ENCODE assay signal across 10 cellular contexts in the genomic region with DNA sequence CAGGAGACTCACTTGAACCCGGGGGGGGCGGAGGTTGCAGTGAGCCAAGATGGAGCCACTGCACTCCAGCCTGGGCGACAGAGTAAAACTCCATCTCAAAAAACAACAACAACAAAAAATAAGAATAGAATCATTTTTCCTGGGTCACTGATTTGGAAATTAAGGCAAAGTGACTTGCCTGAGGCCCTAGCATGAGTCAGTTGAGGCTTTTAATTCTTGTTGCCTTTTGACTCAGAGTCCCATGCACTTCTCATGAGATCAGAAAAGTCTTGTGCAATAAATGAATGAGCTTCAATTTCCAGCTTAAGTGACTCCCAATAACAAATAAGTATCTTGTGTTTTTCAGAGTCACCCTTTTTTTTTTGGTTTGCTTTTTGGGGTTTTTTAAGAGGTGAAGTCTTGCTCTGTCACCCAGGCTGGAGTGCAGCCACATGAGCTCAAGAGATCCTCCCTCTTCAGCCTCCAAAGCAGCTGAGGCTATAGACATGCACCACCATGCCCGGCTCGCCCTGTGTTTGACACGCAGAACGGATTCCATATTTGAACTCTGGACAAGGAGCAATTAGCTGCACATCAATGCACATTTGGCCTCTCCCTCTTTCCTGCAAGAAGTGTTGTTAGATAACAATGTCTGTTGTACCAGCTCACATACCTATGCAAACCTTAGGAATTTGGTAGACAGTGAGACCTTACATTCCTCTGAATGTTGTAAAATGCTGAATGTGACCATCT. TPM values are rescaled to one million over a fixed set of nuclear protein-coding genes. Genes with fewer than 3 reads are reported as not detected.
DNase-seq lines count a peak whose midpoint lies in the region; ATAC-seq and TF ChIP-seq lines count a peak whose summit lies in the region.
"Had no signal": no experiment of that assay in that cellular context is flagged by ENCODE, and none has a peak within 500 bp of the region (broad histone marks: within the 10 kb centered on the region; RNA-seq: fewer than 3 reads in every experiment).

No MANE protein-coding gene starts in this region.

- H3K27me3 Mint-ChIP-seq in Caco-2 (ENCODE audit: insufficient read depth, unreplicated experiment) = no peaks in the 10 kb centered on the region
- H3K27me3 Mint-ChIP-seq in dendritic cell treated with granulocyte-macrophage colony-stimulating factor and Interleukin-4, amounts not matched to agents 40 ng/mL and 50 ng/mL, for 4 days = no peaks in the 10 kb centered on the region

- CTCF ChIA-PET in Caco-2 (lab: Charles Lee) = interaction anchor here (0.6 kb wide), 1 partner anchor 472 kb away, joined by 3 read pairs; no protein-coding TSS in a partner anchor

- intact Hi-C loops in Caco-2 (cut with micrococcal nuclease; ENCODE audit: unreplicated experiment) = loop anchor here (10.0 kb wide), 1 partner anchor 64 kb away; a partner anchor contains a TSS
- intact Hi-C loops in dendritic cell treated with granulocyte-macrophage colony-stimulating factor and Interleukin-4, amounts not matched to agents 40 ng/mL and 50 ng/mL, for 4 days (cut with micrococcal nuclease) = loop anchor here (2.0 to 10.0 kb wide), 3 partner anchors 16 to 156 kb away; a partner anchor contains a TSS

- no peaks in the 10 kb centered on the region for H3K9me2 ChIP-seq in Karpas-422 (replicated peaks; ENCODE audit: insufficient read depth, low read length)

- no peak overlapping the region for H2BK5ac ChIP-seq in trophoblast cell (ENCODE audit: low read depth, low read length, poor library complexity)

- H4K12ac ChIP-seq in trophoblast cell (ENCODE audit: low read depth, low read length) = no peak overlapping the region

- no peaks in the 10 kb centered on the region for H3K36me3 ChIP-seq in Caco-2 (ENCODE audit: control insufficient read depth, insufficient read depth, low read length)
- H3K36me3 ChIP-seq in MG63 = no peaks in the 10 kb centered on the region
- no peaks in the 10 kb centered on the region for H3K36me3 ChIP-seq in trophoblast cell (ENCODE audit: control insufficient read depth in 1 of 2, insufficient read depth in 2 of 2, low read length in 2 of 2)
- H3K36me3 ChIP-seq in Karpas-422 (ENCODE audit: insufficient read depth, low read length) = no peaks in the 10 kb centered on the region; the same call in 1 of the 2 replicates

- POLR2A ChIA-PET in Caco-2 (lab: Charles Lee) = no interaction called here

- no peak overlapping the region for H3K4me3 ChIP-seq in Caco-2 (ENCODE audit: low read depth, low read length)
- H3K4me3 ChIP-seq in MG63 = no peak overlapping the region
- H3K4me3 ChIP-seq in trophoblast cell (ENCODE audit: low read depth, low read length) = no peak overlapping the region
- no peak overlapping the region for H3K4me3 ChIP-seq in Karpas-422 (ENCODE audit: low read length)

- H3K79me1 ChIP-seq in trophoblast cell (ENCODE audit: low read length) = peaks cover 17% of the 10 kb centered on the region

- H2BK120ac ChIP-seq in trophoblast cell (ENCODE audit: insufficient read depth, low read length, poor library complexity) = no peak overlapping the region

- 0 out of 2 replicates have a peak, but pooled peaks cover 5% of the 10 kb centered on the region for H3K9me3 ChIP-seq in Caco-2
- peaks cover 5% of the 10 kb centered on the region; the same call in 1 of the 2 replicates for H3K9me3 ChIP-seq in MG63
- H3K9me3 ChIP-seq in trophoblast cell (ENCODE audit: insufficient read depth, low read depth, low read length) = peaks cover under 1% of the 10 kb centered on the region
- no peaks in the 10 kb centered on the region for H3K9me3 ChIP-seq in Karpas-422 (ENCODE audit: low read length)

- no CpG with 5 or more reads among the region's 7 CpGs for WGBS in trophoblast cell (ENCODE audit: extremely low coverage, insufficient coverage, insufficient read length)

- no peak overlapping the region for H4K91ac ChIP-seq in trophoblast cell (ENCODE audit: low read depth, low read length)

- H3K4me1 ChIP-seq in Caco-2 (peaks cover 32% of the 10 kb centered on the region), trophoblast cell (ENCODE audit: control insufficient read depth in 1 of 2, insufficient read depth in 2 of 2, low read length in 2 of 2) (peaks cover 16 to 25% of the 10 kb centered on the region in 2 experiments), Karpas-422 (ENCODE audit: low read length) (peaks cover 37% of the 10 kb centered on the region)

- BruUV-seq in Caco-2 (replicated peaks; lab: Mats Ljungman, UMichigan) = no TSS peak

- no peak overlapping the region for H2AK5ac ChIP-seq in trophoblast cell (ENCODE audit: low read length)

- no peak overlapping the region for H3K14ac ChIP-seq in trophoblast cell (ENCODE audit: low read length)

- peak overlapping the region; percentile 56 for H3K27ac Mint-ChIP-seq in Caco-2 (ENCODE audit: unreplicated experiment)
- H3K27ac Mint-ChIP-seq in dendritic cell treated with granulocyte-macrophage colony-stimulating factor and Interleukin-4, amounts not matched to agents 40 ng/mL and 50 ng/mL, for 4 days = peak overlapping the region; percentile 92

- H2AFZ ChIP-seq in trophoblast cell (ENCODE audit: insufficient read depth, low read length, poor library complexity) = no peak overlapping the region
- no peak overlapping the region for H2AFZ ChIP-seq in Karpas-422 (ENCODE audit: low read length)

- H3K23ac ChIP-seq in trophoblast cell (ENCODE audit: low read length) = no peak overlapping the region

- H3K4ac ChIP-seq in trophoblast cell (ENCODE audit: low read depth, low read length) = no peak overlapping the region

- no peaks in the 10 kb centered on the region; the same call in 1 of the 2 replicates for H4K20me1 ChIP-seq in Karpas-422 (ENCODE audit: insufficient read depth, low read depth, low read length)

- no peak overlapping the region for H3K4me3 Mint-ChIP-seq in Caco-2 (ENCODE audit: unreplicated experiment)
- no peak overlapping the region for H3K4me3 Mint-ChIP-seq in dendritic cell treated with granulocyte-macrophage colony-stimulating factor and Interleukin-4, amounts not matched to agents 40 ng/mL and 50 ng/mL, for 4 days

- H3K18ac ChIP-seq in trophoblast cell (ENCODE audit: low read length) = no peak overlapping the region

- H3K27ac ChIP-seq in trophoblast cell (ENCODE audit: low read depth, low read length) (peak overlapping the region; percentile 70), Karpas-422 (ENCODE audit: low read length) (no peak overlapping the region)

- ATAC-seq in HG03378 (IDR thresholded peaks at IDR 0.05; ENCODE audit: unreplicated experiment) = no peak
- no peak for ATAC-seq in GM19023 (IDR thresholded peaks at IDR 0.05; ENCODE audit: unreplicated experiment)

- peaks cover 10% of the 10 kb centered on the region for H3K79me2 ChIP-seq in trophoblast cell (ENCODE audit: control insufficient read depth, insufficient read depth, low read length, poor library complexity)
- H3K79me2 ChIP-seq in Karpas-422 (ENCODE audit: low read length) = peaks cover 19% of the 10 kb centered on the region

- H2BK12ac ChIP-seq in trophoblast cell (ENCODE audit: low read length) = no peak overlapping the region

- H3K4me2 ChIP-seq in trophoblast cell (ENCODE audit: low read length) (no peak overlapping the region), Karpas-422 (ENCODE audit: low read depth, low read length, poor library complexity, severe bottlenecking) (no peak overlapping the region)

- no peak overlapping the region for H3K9ac ChIP-seq in trophoblast cell (ENCODE audit: low read length)
- no peak overlapping the region for H3K9ac ChIP-seq in Karpas-422 (ENCODE audit: low read length)

- no peak for TF ChIP-seq CTCF in Caco-2 (IDR thresholded peaks at IDR 0.05; ENCODE audit: insufficient read depth in 1 of 2, low read depth in 1 of 2, low read length in 1 of 2, severe bottlenecking in 1 of 2, unreplicated experiment in 1 of 2)

- no peaks in the 10 kb centered on the region for H3K9me3 Mint-ChIP-seq in Caco-2 (ENCODE audit: unreplicated experiment)
- no peaks in the 10 kb centered on the region for H3K9me3 Mint-ChIP-seq in dendritic cell treated with granulocyte-macrophage colony-stimulating factor and Interleukin-4, amounts not matched to agents 40 ng/mL and 50 ng/mL, for 4 days

- no peaks in the 10 kb centered on the region for H3K27me3 ChIP-seq in Caco-2 (replicated peaks; ENCODE audit: control insufficient read depth, insufficient read depth, low read length)
- no peaks in the 10 kb centered on the region for H3K27me3 ChIP-seq in MG63
- H3K27me3 ChIP-seq in trophoblast cell (ENCODE audit: insufficient read depth, low read length) = no peaks in the 10 kb centered on the region
- no peaks in the 10 kb centered on the region for H3K27me3 ChIP-seq in Karpas-422 (ENCODE audit: low read length)

- H3K4me1 Mint-ChIP-seq in Caco-2 (ENCODE audit: low read depth, unreplicated experiment) = peaks cover 38% of the 10 kb centered on the region
- H3K4me1 Mint-ChIP-seq in dendritic cell treated with granulocyte-macrophage colony-stimulating factor and Interleukin-4, amounts not matched to agents 40 ng/mL and 50 ng/mL, for 4 days (ENCODE audit: low read depth) = peaks cover 62% of the 10 kb centered on the region

- no peaks in the 10 kb centered on the region for H3K36me3 Mint-ChIP-seq in Caco-2 (ENCODE audit: insufficient read depth, unreplicated experiment)
- peaks cover 14% of the 10 kb centered on the region for H3K36me3 Mint-ChIP-seq in dendritic cell treated with granulocyte-macrophage colony-stimulating factor and Interleukin-4, amounts not matched to agents 40 ng/mL and 50 ng/mL, for 4 days (ENCODE audit: low read depth)

- H4K8ac ChIP-seq in trophoblast cell (ENCODE audit: low read depth, low read length) = no peak overlapping the region

- DNase-seq in Caco-2 = peak; percentile 33 to 55
- DNase-seq in MG63 = peak; percentile 43
- peak; percentile 89 to 98 for DNase-seq in trophoblast cell
- DNase-seq in Karpas-422 = no peak
- DNase-seq in HK-2 (ENCODE audit: unreplicated experiment) = no peak
- DNase-seq: NCI-H1417, occipital lobe had no signal

RNA-seq across cellular contexts. Expression of a gene that starts 3.3 kb away (rescaled TPM):
- total RNA-seq in Caco-2 (2022) = 33.3 and 38.6 TPM in 2 replicates
- 22.8 and 32.6 TPM in 2 replicates for total RNA-seq in MG63 (2014; rRNA removed; shearing (Covaris generic); ENCODE audit: low replicate concordance)
- polyA plus RNA-seq in trophoblast cell (2013) = 53.4 and 55.2 TPM in 2 replicates
- total RNA-seq in Karpas-422 (2014; rRNA removed; shearing (Covaris generic); ENCODE audit: low replicate concordance) = 41.8 and 60.5 TPM in 2 replicates

RNA-seq across cellular contexts. Expression of a gene that starts 55.3 kb away (rescaled TPM):
- total RNA-seq in Caco-2 (2022) = 0.49 and 1.1 TPM in 2 replicates
- total RNA-seq in MG63 (2014; rRNA removed; shearing (Covaris generic); ENCODE audit: low replicate concordance) = not detected in 2 replicates
- 0.42 and 0.44 TPM in 2 replicates for polyA plus RNA-seq in trophoblast cell (2013)
- total RNA-seq in Karpas-422 (2014; rRNA removed; shearing (Covaris generic); ENCODE audit: low replicate concordance) = 0.52 and 0.83 TPM in 2 replicates

Comparison
In these comparisons a context has a peak if more than half of its experiments do, and no peak if none do; other contexts are left out.
1. DNase-seq: peak in Caco-2 (2 of 2), MG63 (single experiment) and trophoblast cell (2 of 2); none in Karpas-422 (single experiment) and HK-2 (single experiment).